14 cellular contexts compared by ENCODE assay signal in the genomic region with DNA sequence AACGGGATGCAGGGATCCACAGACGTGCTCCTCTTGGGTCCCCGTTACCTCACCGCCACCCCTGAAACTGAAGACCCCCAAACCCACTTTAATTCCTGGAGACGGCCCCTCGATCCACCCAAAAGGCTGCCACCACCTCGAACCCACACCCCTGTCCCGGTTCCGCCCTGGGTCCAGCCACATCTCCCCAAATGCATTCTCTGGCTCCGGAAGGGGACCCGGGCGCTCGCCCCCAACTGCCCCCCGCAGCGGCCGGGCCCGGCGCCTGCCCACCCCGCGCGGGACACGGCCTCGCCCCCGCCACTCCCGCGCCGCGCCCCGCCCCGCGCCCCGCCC. TPM values are rescaled to one million over a fixed set of nuclear protein-coding genes. Genes with fewer than 3 reads are reported as not detected.
DNase-seq lines count a peak whose midpoint lies in the region; ATAC-seq, FAIRE-seq and TF ChIP-seq lines count a peak whose summit lies in the region.
"Had no signal": no experiment of that assay in that cellular context is flagged by ENCODE, and none has a peak within 500 bp of the region (broad histone marks: within the 10 kb centered on the region; RNA-seq: fewer than 3 reads in every experiment).

No MANE protein-coding gene starts in this region.

- H3K4me3 ChIP-seq in H7 (ENCODE audit: insufficient read depth, low read depth, low read length) (peak overlapping the region; percentile 29; the same call in 1 of the 2 replicates), K562 (no peak overlapping the region), left lung (peak overlapping the region; percentile 57 to 60), suprapubic skin (peak overlapping the region; percentile 60)

- H3K9me1 ChIP-seq in K562 (ENCODE audit: control insufficient read depth, insufficient read depth, low read length) = peaks cover 7% of the 10 kb centered on the region

- peak overlapping the region in 1 of 2 experiments; percentile 70; a peak in 1 of 4 replicates for H3K9ac ChIP-seq in K562 (ENCODE audit: insufficient read depth in 1 of 2, low read depth in 2 of 2, low read length in 2 of 2)

- no peaks in the 10 kb centered on the region for H3K36me3 Mint-ChIP-seq in activated naive CD4-positive, alpha-beta T cell treated with anti-CD3 and anti-CD28 coated beads, Interleukin-2, amount 50 U/mL, for 72 hours
- H3K36me3 Mint-ChIP-seq: activated naive CD8-positive, alpha-beta T cell treated with anti-CD3 and anti-CD28 coated beads for 36 hours had no signal

- peaks cover 5 to 68% of the 10 kb centered on the region in 2 experiments for H3K4me1 ChIP-seq in K562 (replicated peaks in 1 of 2; ENCODE audit: control insufficient read depth in 2 of 2, insufficient read depth in 2 of 2, low read length in 2 of 2)
- H3K4me1 ChIP-seq in left lung = peaks cover 11 to 65% of the 10 kb centered on the region in 2 donors
- peaks cover 50% of the 10 kb centered on the region for H3K4me1 ChIP-seq in suprapubic skin

- H4K20me1 ChIP-seq in K562 (replicated peaks; ENCODE audit: control insufficient read depth, insufficient read depth, low read length) = no peaks in the 10 kb centered on the region

- no peak for TF ChIP-seq POLR2A in K562 (conservative IDR thresholded peaks at IDR 0.05)
- no peak for TF ChIP-seq POLR2A in suprapubic skin (IDR thresholded peaks at IDR 0.05)

- 8% methylated on average over 8 of the region's 32 CpGs for WGBS in K562 (ENCODE audit: insufficient coverage, low coverage, missing lambda C conversion rate)
- WGBS in suprapubic skin = 1% methylated on average over 15 of the region's 32 CpGs

- POLR2A ChIA-PET in K562 (lab: Yijun Ruan, JAX) = interaction anchor here (0.6 to 1.8 kb wide), 2 partner anchors 13 to 769 kb away, joined by 4 read pairs; a partner anchor contains a TSS

- intact Hi-C loops in K562 (cut with micrococcal nuclease) (no loop called here), left lung (cut with DNase I) (no loop called here)

- H3K79me2 ChIP-seq in K562 (ENCODE audit: control insufficient read depth, insufficient read depth, low read length) = peaks cover 8% of the 10 kb centered on the region

- H3K27ac ChIP-seq in K562 (ENCODE audit: extremely low read depth, low read depth, low read length) = no peak overlapping the region
- peak overlapping the region in 1 of 2 donors; percentile 39 for H3K27ac ChIP-seq in left lung
- H3K27ac ChIP-seq in suprapubic skin = peak overlapping the region; percentile 96

- TF ChIP-seq EP300 in K562 (IDR thresholded peaks at IDR 0.05; ENCODE audit: low read length) (no peak), suprapubic skin (IDR thresholded peaks at IDR 0.05) (no peak)

- H3K27me3 ChIP-seq in H7 (ENCODE audit: control insufficient read depth, insufficient read depth, low read length) (peaks cover 16% of the 10 kb centered on the region), K562 (ENCODE audit: control insufficient read depth in 2 of 2, insufficient read depth in 2 of 2, low read length in 2 of 2) (no peaks in the 10 kb centered on the region; a peak in 1 of 5 replicates), left lung (peaks cover 0 to 40% of the 10 kb centered on the region in 2 donors), suprapubic skin (peaks cover 4% of the 10 kb centered on the region)

- FAIRE-seq in K562 (lab: Jason Lieb, UNC) = no peak

- BruUV-seq in K562 (replicated peaks; lab: Mats Ljungman, UMichigan) = no TSS peak

- in situ Hi-C loops in K562 (cut with MboI) = no loop called here

- DNase-seq in H7 (no peak), K562 (ENCODE audit: extremely low read depth in 1 of 4, low spot score in 3 of 4) (peak in 1 of 4 experiments; percentile 56), left lung (no peak), suprapubic skin (ENCODE audit: low spot score in 2 of 2) (peak in 1 of 2 donors; percentile 70), SKM-1 (lab: John Stamatoyannopoulos, UW; ENCODE audit: unreplicated experiment) (no peak)
- DNase-seq in stimulated activated CD4-positive, alpha-beta T cell treated with anti-CD3 and anti-CD28 coated beads, Interleukin-2, amount 100 ng/mL, for 48 hours = no peak
- no peak for DNase-seq in activated naive CD4-positive, alpha-beta T cell treated with anti-CD3 and anti-CD28 coated beads, Interleukin-2, amount 50 U/mL, for 72 hours (ENCODE audit: low spot score in 2 of 2)
- no peak for DNase-seq in stimulated activated CD4-positive, alpha-beta T cell treated with anti-CD3 and anti-CD28 coated beads, Interleukin-4, amount 100 ng/mL, for 24 hours
- DNase-seq: activated CD4-positive, alpha-beta T cell treated with anti-CD3 and anti-CD28 coated beads for 48 hours; activated naive CD8-positive, alpha-beta T cell treated with anti-CD3 and anti-CD28 coated beads for 36 hours; DMS79; NCI-H2081; stimulated activated CD4-positive, alpha-beta T cell treated with anti-CD3 and anti-CD28 coated beads, Interleukin-4, amount 100 ng/mL, for 1 hour had no signal

- H3K27ac Mint-ChIP-seq in activated naive CD4-positive, alpha-beta T cell treated with anti-CD3 and anti-CD28 coated beads, Interleukin-2, amount 50 U/mL, for 72 hours = no peak overlapping the region
- H3K27ac Mint-ChIP-seq: activated naive CD8-positive, alpha-beta T cell treated with anti-CD3 and anti-CD28 coated beads for 36 hours had no signal

- no peak for TF ChIP-seq RAD21 in K562 (CRISPR knock-in tag; conservative IDR thresholded peaks at IDR 0.05 in 1 of 2, IDR thresholded peaks at IDR 0.05 in 1 of 2)

- CTCF ChIA-PET in K562 (lab: Yijun Ruan, JAX; ENCODE audit: low intra/inter-chr PET ratio) = no interaction called here

- no peak overlapping the region for H3K4me2 ChIP-seq in K562 (ENCODE audit: insufficient read depth, low read length)

- TF ChIP-seq CTCF in K562 (IDR thresholded peaks at IDR 0.05 in 2 of 3, conservative IDR thresholded peaks at IDR 0.05 in 1 of 3; ENCODE audit: insufficient read depth in 2 of 3, low read depth in 1 of 3, low read length in 3 of 3) (no peak), left lung (IDR thresholded peaks at IDR 0.05) (no peak), suprapubic skin (IDR thresholded peaks at IDR 0.05) (no peak)

- no peak overlapping the region for H2AFZ ChIP-seq in K562 (ENCODE audit: low read depth, low read length)

- ATAC-seq in K562 = no peak
- no peak for ATAC-seq in left lung
- ATAC-seq in activated naive CD4-positive, alpha-beta T cell treated with anti-CD3 and anti-CD28 coated beads, Interleukin-2, amount 50 U/mL, for 72 hours = no peak

- no peaks in the 10 kb centered on the region for H3K36me3 ChIP-seq in H7 (replicated peaks; ENCODE audit: control insufficient read depth, insufficient read depth, low read length)
- H3K36me3 ChIP-seq in K562 (ENCODE audit: control insufficient read depth, insufficient read depth, low read length) = no peaks in the 10 kb centered on the region
- no peaks in the 10 kb centered on the region for H3K36me3 ChIP-seq in left lung
- H3K36me3 ChIP-seq in suprapubic skin = no peaks in the 10 kb centered on the region

- H3K9me3 Mint-ChIP-seq in activated naive CD4-positive, alpha-beta T cell treated with anti-CD3 and anti-CD28 coated beads, Interleukin-2, amount 50 U/mL, for 72 hours = no peaks in the 10 kb centered on the region
- H3K9me3 Mint-ChIP-seq: activated naive CD8-positive, alpha-beta T cell treated with anti-CD3 and anti-CD28 coated beads for 36 hours had no signal

- H3K9me3 ChIP-seq in K562 (replicated peaks; ENCODE audit: control insufficient read depth, insufficient read depth, low read depth, low read length) (no peaks in the 10 kb centered on the region), left lung (no peaks in the 10 kb centered on the region), suprapubic skin (no peaks in the 10 kb centered on the region)

RNA-seq across cellular contexts. Expression of a gene that starts 0.2 kb away (rescaled TPM):
- total RNA-seq in H7 (2014; rRNA removed; shearing (Covaris generic)) = 7.4 and 9.7 TPM in 2 replicates
- 3.0 and 7.7 TPM in 2 replicates for total RNA-seq in K562 (2011; cell fraction: chromatin; rRNA removed; ENCODE audit: low replicate concordance)
- 9.3 and 12.7 TPM in 2 replicates for total RNA-seq in K562 (2011; cell fraction: nucleolus; rRNA removed)
- total RNA-seq in K562 (2011; cell fraction: nucleoplasm; rRNA removed) = 5.3 and 7.4 TPM in 2 replicates
- 5.3 and 7.8 TPM in 2 replicates for total RNA-seq in K562 (2014; rRNA removed)
- total RNA-seq in K562 (2014; rRNA removed; fragmentation: Illumina TruSeq; extraction: Trizol) = 1.3 and 2.0 TPM in 2 replicates
- 4.5 and 4.6 TPM in 2 replicates for total RNA-seq in K562 (2015; rRNA removed; fragmentation: Illumina TruSeq; extraction: Trizol)
- total RNA-seq in K562 (2021) = 5.7 and 6.6 TPM in 2 replicates
- polyA plus RNA-seq in K562 (2011; rRNA removed) = 3.9 and 5.2 TPM in 2 replicates
- polyA plus RNA-seq in K562 (2011; cell fraction: cytosol; rRNA removed) = 8.1 and 20.9 TPM in 2 replicates
- polyA plus RNA-seq in K562 (2011; cell fraction: nucleus; rRNA removed) = 26.1 and 42.9 TPM in 2 replicates
- 7.1 and 8.8 TPM in 2 replicates for polyA plus RNA-seq in K562 (2012)
- polyA plus RNA-seq in K562 (2014; fragmentation: Illumina TruSeq; extraction: Trizol) = 2.2 and 4.6 TPM in 2 replicates
- under 1 TPM in 1 of 2 experiments, not detected in 1; 0.35 TPM for polyA plus RNA-seq in K562 (2014; fragmentation: Nextera tagmentation; extraction: Ambion mirVana)
- polyA plus RNA-seq in K562 (2014; rRNA removed) = 6.8 and 8.0 TPM in 2 replicates
- polyA minus RNA-seq in K562 (2011; rRNA and poly(A)+ RNA removed) = 2.2 and 2.9 TPM in 2 replicates
- polyA minus RNA-seq in K562 (2011; cell fraction: cytosol; rRNA and poly(A)+ RNA removed) = 5.1 and 7.8 TPM in 2 replicates
- 3.2 and 4.0 TPM in 2 replicates for polyA minus RNA-seq in K562 (2011; cell fraction: nucleus; rRNA and poly(A)+ RNA removed)
- total RNA-seq in left lung = 100 to 1,000 TPM in 1 of 2 donors, 10 to 100 TPM in 1; 94.8 to 145 TPM
- 10 to 100 TPM; 19.6 to 61.4 (median 59.0) TPM for total RNA-seq in suprapubic skin
- 10 to 100 TPM in 1 of 2 donors, 1 to 10 TPM in 1; 4.1 to 10.1 TPM for total RNA-seq in activated naive CD4-positive, alpha-beta T cell treated with anti-CD3 and anti-CD28 coated beads, Interleukin-2, amount 50 U/mL, for 72 hours

RNA-seq across cellular contexts. Expression of a gene that starts 13.0 kb away (rescaled TPM):
- total RNA-seq in H7 (2014; rRNA removed; shearing (Covaris generic)) = 119 and 128 TPM in 2 replicates
- total RNA-seq in K562 (2011; cell fraction: chromatin; rRNA removed; ENCODE audit: low replicate concordance) = 35.2 and 104 TPM in 2 replicates
- 88.7 and 118 TPM in 2 replicates for total RNA-seq in K562 (2011; cell fraction: nucleolus; rRNA removed)
- total RNA-seq in K562 (2011; cell fraction: nucleoplasm; rRNA removed) = 57.0 and 58.7 TPM in 2 replicates
- 101 and 128 TPM in 2 replicates for total RNA-seq in K562 (2014; rRNA removed)
- total RNA-seq in K562 (2014; rRNA removed; fragmentation: Illumina TruSeq; extraction: Trizol) = 6.6 and 7.6 TPM in 2 replicates
- 26.2 and 31.8 TPM in 2 replicates for total RNA-seq in K562 (2015; rRNA removed; fragmentation: Illumina TruSeq; extraction: Trizol)
- 85.7 and 95.8 TPM in 2 replicates for total RNA-seq in K562 (2021)
- 6.5 and 12.3 TPM in 2 replicates for polyA plus RNA-seq in K562 (2011; rRNA removed)
- polyA plus RNA-seq in K562 (2011; cell fraction: cytosol; rRNA removed) = 22.5 and 58.3 TPM in 2 replicates
- 48.9 and 104 TPM in 2 replicates for polyA plus RNA-seq in K562 (2011; cell fraction: nucleus; rRNA removed)
- polyA plus RNA-seq in K562 (2012) = 65.9 and 76.9 TPM in 2 replicates
- polyA plus RNA-seq in K562 (2014; fragmentation: Illumina TruSeq; extraction: Trizol) = 9.1 and 34.6 TPM in 2 replicates
- under 1 TPM; 0.27 to 0.36 TPM for polyA plus RNA-seq in K562 (2014; fragmentation: Nextera tagmentation; extraction: Ambion mirVana)
- 79.0 and 87.6 TPM in 2 replicates for polyA plus RNA-seq in K562 (2014; rRNA removed)
- 1.7 and 4.6 TPM in 2 replicates for polyA minus RNA-seq in K562 (2011; rRNA and poly(A)+ RNA removed)
- polyA minus RNA-seq in K562 (2011; cell fraction: cytosol; rRNA and poly(A)+ RNA removed) = 20.2 and 32.4 TPM in 2 replicates
- polyA minus RNA-seq in K562 (2011; cell fraction: nucleus; rRNA and poly(A)+ RNA removed) = 34.3 and 38.8 TPM in 2 replicates
- 10 to 100 TPM; 24.3 to 34.0 TPM for total RNA-seq in left lung
- total RNA-seq in suprapubic skin = 100 to 1,000 TPM in 3 of 4 donors, 10 to 100 TPM in 1; 96.0 to 118 (median 106) TPM
- 10 to 100 TPM; 69.6 to 98.7 TPM for total RNA-seq in activated naive CD4-positive, alpha-beta T cell treated with anti-CD3 and anti-CD28 coated beads, Interleukin-2, amount 50 U/mL, for 72 hours

RNA-seq across cellular contexts. Expression of a gene that starts 19.3 kb away (rescaled TPM):
- not detected in 2 replicates for total RNA-seq in H7 (2014; rRNA removed; shearing (Covaris generic))
- not detected in 2 replicates for total RNA-seq in K562 (2011; cell fraction: chromatin; rRNA removed; ENCODE audit: low replicate concordance)
- total RNA-seq in K562 (2011; cell fraction: nucleolus; rRNA removed) = 0.50 and 1.1 TPM in 2 replicates
- 0.37 TPM in 1 of 2 replicates, not detected in the other for total RNA-seq in K562 (2011; cell fraction: nucleoplasm; rRNA removed)
- total RNA-seq in K562 (2014; rRNA removed) (1.9 and 2.0 TPM in 2 replicates), K562 (2014; rRNA removed; fragmentation: Illumina TruSeq; extraction: Trizol) (not detected in 2 replicates), K562 (2015; rRNA removed; fragmentation: Illumina TruSeq; extraction: Trizol) (2.5 and 3.0 TPM in 2 replicates), K562 (2021) (1.0 and 2.0 TPM in 2 replicates), left lung (not detected), suprapubic skin (not detected)
- polyA plus RNA-seq in K562 (2011; rRNA removed) (0.22 and 0.49 TPM in 2 replicates), K562 (2014; fragmentation: Illumina TruSeq; extraction: Trizol) (0.86 TPM in 1 of 2 replicates, not detected in the other), K562 (2014; fragmentation: Nextera tagmentation; extraction: Ambion mirVana) (under 1 TPM in 1 of 2 experiments, not detected in 1; 0.06 TPM), K562 (2014; rRNA removed) (1.5 TPM in 2 replicates)
- 0.53 and 2.1 TPM in 2 replicates for polyA plus RNA-seq in K562 (2011; cell fraction: cytosol; rRNA removed)
- 0.34 and 0.37 TPM in 2 replicates for polyA plus RNA-seq in K562 (2011; cell fraction: nucleus; rRNA removed)
- 4.0 and 26.3 TPM in 2 replicates for polyA plus RNA-seq in K562 (2012)
- not detected in 2 replicates for polyA minus RNA-seq in K562 (2011; rRNA and poly(A)+ RNA removed)
- not detected in 2 replicates for polyA minus RNA-seq in K562 (2011; cell fraction: cytosol; rRNA and poly(A)+ RNA removed)
- polyA minus RNA-seq in K562 (2011; cell fraction: nucleus; rRNA and poly(A)+ RNA removed) = not detected in 2 replicates
- not detected for total RNA-seq in activated naive CD4-positive, alpha-beta T cell treated with anti-CD3 and anti-CD28 coated beads, Interleukin-2, amount 50 U/mL, for 72 hours
- total RNA-seq: activated naive CD8-positive, alpha-beta T cell treated with anti-CD3 and anti-CD28 coated beads for 36 hours had no signal

RNA-seq across cellular contexts. Expression of a gene that starts 32.8 kb away (rescaled TPM):
- total RNA-seq in H7 (2014; rRNA removed; shearing (Covaris generic)) = 28.7 and 34.6 TPM in 2 replicates
- 4.4 and 8.7 TPM in 2 replicates for total RNA-seq in K562 (2011; cell fraction: chromatin; rRNA removed; ENCODE audit: low replicate concordance)
- 4.2 and 5.2 TPM in 2 replicates for total RNA-seq in K562 (2011; cell fraction: nucleolus; rRNA removed)
- total RNA-seq in K562 (2011; cell fraction: nucleoplasm; rRNA removed) = 2.3 and 6.4 TPM in 2 replicates
- total RNA-seq in K562 (2014; rRNA removed) (2.6 and 3.3 TPM in 2 replicates), K562 (2014; rRNA removed; fragmentation: Illumina TruSeq; extraction: Trizol) (0.51 and 0.73 TPM in 2 replicates), K562 (2015; rRNA removed; fragmentation: Illumina TruSeq; extraction: Trizol) (1.6 and 1.8 TPM in 2 replicates), K562 (2021) (6.6 and 6.9 TPM in 2 replicates), left lung (10 to 100 TPM; 30.2 to 33.0 TPM), suprapubic skin (10 to 100 TPM; 19.4 to 45.4 (median 24.2) TPM)
- polyA plus RNA-seq in K562 (2011; rRNA removed) (2.4 and 2.8 TPM in 2 replicates), K562 (2014; fragmentation: Illumina TruSeq; extraction: Trizol) (1.7 and 3.0 TPM in 2 replicates), K562 (2014; fragmentation: Nextera tagmentation; extraction: Ambion mirVana) (under 1 TPM; 0.04 to 0.08 TPM), K562 (2014; rRNA removed) (2.1 and 3.3 TPM in 2 replicates)
- polyA plus RNA-seq in K562 (2011; cell fraction: cytosol; rRNA removed) = 2.4 and 5.7 TPM in 2 replicates
- polyA plus RNA-seq in K562 (2011; cell fraction: nucleus; rRNA removed) = 2.8 and 5.3 TPM in 2 replicates
- 3.7 and 10.5 TPM in 2 replicates for polyA plus RNA-seq in K562 (2012)
- 0.45 and 1.0 TPM in 2 replicates for polyA minus RNA-seq in K562 (2011; rRNA and poly(A)+ RNA removed)
- 8.5 and 10.1 TPM in 2 replicates for polyA minus RNA-seq in K562 (2011; cell fraction: cytosol; rRNA and poly(A)+ RNA removed)
- polyA minus RNA-seq in K562 (2011; cell fraction: nucleus; rRNA and poly(A)+ RNA removed) = 1.3 and 2.2 TPM in 2 replicates
- total RNA-seq in activated naive CD4-positive, alpha-beta T cell treated with anti-CD3 and anti-CD28 coated beads, Interleukin-2, amount 50 U/mL, for 72 hours = under 1 TPM in 1 of 2 donors, not detected in 1; 0.66 TPM
- total RNA-seq: activated naive CD8-positive, alpha-beta T cell treated with anti-CD3 and anti-CD28 coated beads for 36 hours; mononuclear cell had no signal

RNA-seq across cellular contexts. Expression of a gene that starts 36.3 kb away (rescaled TPM):
- total RNA-seq in H7 (2014; rRNA removed; shearing (Covaris generic)) = not detected in 2 replicates
- 2.3 and 4.6 TPM in 2 replicates for total RNA-seq in K562 (2011; cell fraction: chromatin; rRNA removed; ENCODE audit: low replicate concordance)
- total RNA-seq in K562 (2011; cell fraction: nucleolus; rRNA removed) = 3.2 and 3.7 TPM in 2 replicates
- total RNA-seq in K562 (2011; cell fraction: nucleoplasm; rRNA removed) = 2.6 and 4.0 TPM in 2 replicates
- total RNA-seq in K562 (2014; rRNA removed) = 0.49 and 1.7 TPM in 2 replicates
- not detected in 2 replicates for total RNA-seq in K562 (2014; rRNA removed; fragmentation: Illumina TruSeq; extraction: Trizol)
- 0.25 TPM in 1 of 2 replicates, not detected in the other for total RNA-seq in K562 (2015; rRNA removed; fragmentation: Illumina TruSeq; extraction: Trizol)
- total RNA-seq in K562 (2021) = 0.58 and 0.86 TPM in 2 replicates
- 0.14 and 0.24 TPM in 2 replicates for polyA plus RNA-seq in K562 (2011; rRNA removed)
- 0.18 and 0.34 TPM in 2 replicates for polyA plus RNA-seq in K562 (2011; cell fraction: cytosol; rRNA removed)
- 1.5 and 3.3 TPM in 2 replicates for polyA plus RNA-seq in K562 (2011; cell fraction: nucleus; rRNA removed)
- 0.60 and 0.89 TPM in 2 replicates for polyA plus RNA-seq in K562 (2012)
- polyA plus RNA-seq in K562 (2014; fragmentation: Illumina TruSeq; extraction: Trizol) = 0.14 TPM in 1 of 2 replicates, not detected in the other
- not detected for polyA plus RNA-seq in K562 (2014; fragmentation: Nextera tagmentation; extraction: Ambion mirVana)
- 1.6 and 2.2 TPM in 2 replicates for polyA plus RNA-seq in K562 (2014; rRNA removed)
- polyA minus RNA-seq in K562 (2011; rRNA and poly(A)+ RNA removed) = not detected in 2 replicates
- not detected in 2 replicates for polyA minus RNA-seq in K562 (2011; cell fraction: cytosol; rRNA and poly(A)+ RNA removed)
- polyA minus RNA-seq in K562 (2011; cell fraction: nucleus; rRNA and poly(A)+ RNA removed) = 0.33 and 0.40 TPM in 2 replicates
- total RNA-seq in left lung = under 1 TPM; 0.21 to 0.29 TPM
- total RNA-seq in suprapubic skin = 10 to 100 TPM in 2 of 4 donors, 1 to 10 TPM in 2; 5.2 to 13.0 (median 9.2) TPM
- not detected for total RNA-seq in activated naive CD4-positive, alpha-beta T cell treated with anti-CD3 and anti-CD28 coated beads, Interleukin-2, amount 50 U/mL, for 72 hours
- total RNA-seq: activated naive CD8-positive, alpha-beta T cell treated with anti-CD3 and anti-CD28 coated beads for 36 hours had no signal
